31 cellular contexts compared by ENCODE assay signal in genomic region chr22:31940506-31940905, GRCh38.
"Had no signal": no experiment of that assay in that cellular context is flagged by ENCODE, and none has a peak within 500 bp of the region (broad histone marks: within the 10 kb centered on the region; RNA-seq: fewer than 3 reads in every experiment).

No MANE protein-coding gene starts in this region.

- H3K27ac ChIP-seq: brain microvascular endothelial cell, colonic mucosa, WERI-Rb-1 had no signal

- H3K27me3 ChIP-seq: brain microvascular endothelial cell, colonic mucosa, dorsolateral prefrontal cortex had no signal

- H3K9me3 ChIP-seq: colonic mucosa had no signal

- H3K4me3 ChIP-seq: colonic mucosa, dorsolateral prefrontal cortex had no signal

- H3K36me3 ChIP-seq: brain microvascular endothelial cell, colonic mucosa had no signal

- H3K36me3 Mint-ChIP-seq: activated naive CD8-positive, alpha-beta T cell had no signal

- FAIRE-seq: astrocyte, bronchial epithelial cell, frontal cortex had no signal

- H3K27ac Mint-ChIP-seq: activated B cell treated with CpG ODN at 0.5 μM for 24 hours; activated CD8-positive, alpha-beta T cell treated with anti-CD3 and anti-CD28 coated beads for 36 hours; activated naive CD8-positive, alpha-beta T cell; activated T-helper 17 cell treated with anti-CD3 and anti-CD28 coated beads, Interleukin-2, amount 50 U/mL, for 72 hours; endodermal cell; T-helper 17 cell; T-helper 2 cell treated with Interferon-gamma antibody and Interleukin-4, amounts not matched to agents 5 μg/mL and 100 μg/mL, for 36 hours had no signal

- H3K4me3 Mint-ChIP-seq: activated B cell treated with CpG ODN at 0.5 μM for 24 hours; activated CD8-positive, alpha-beta T cell treated with anti-CD3 and anti-CD28 coated beads for 36 hours; activated naive CD8-positive, alpha-beta T cell; activated T-cell treated with anti-CD3 and anti-CD28 coated beads, Interleukin-2, amount 50 U/mL, for 4 hours; activated T-helper 17 cell treated with anti-CD3 and anti-CD28 coated beads, Interleukin-2, amount 50 U/mL, for 72 hours; endodermal cell; T-helper 17 cell; T-helper 2 cell treated with Interferon-gamma antibody and Interleukin-4, amounts not matched to agents 5 μg/mL and 100 μg/mL, for 36 hours had no signal

- DNase-seq: activated B cell treated with CpG ODN at 0.5 μM for 24 hours; activated CD4-positive, alpha-beta T cell treated with anti-CD3 and anti-CD28 coated beads for 48 hours; activated CD4-positive, alpha-beta T cell treated with anti-CD3 and anti-CD28 coated beads, Interleukin-2, amount 50 U/mL, for 1 hour; activated CD4-positive, alpha-beta T cell treated with anti-CD3 and anti-CD28 coated beads, Interleukin-2, amount 50 U/mL, for 48 hours; activated CD8-positive, alpha-beta memory T cell treated with anti-CD3 and anti-CD28 coated beads for 24 hours; activated CD8-positive, alpha-beta T cell treated with anti-CD3 and anti-CD28 coated beads for 36 hours; activated effector memory CD4-positive, alpha-beta T cell treated with Interleukin-2 at 50 U/mL for 16 hours; activated gamma-delta T cell treated with Interleukin-2 at 50 U/mL for 16 hours; activated naive CD4-positive, alpha-beta T cell treated with anti-CD3 and anti-CD28 coated beads, Interleukin-2, amount 50 U/mL, for 16 hours; activated naive CD4-positive, alpha-beta T cell treated with Interleukin-2 at 50 U/mL for 16 hours; activated T-cell treated with anti-CD3 and anti-CD28 coated beads, Interleukin-2, amount 50 U/mL, for 4 hours; amniotic stem cell; anterior cingulate cortex; brain microvascular endothelial cell; caudate nucleus; colonic mucosa; dorsolateral prefrontal cortex; effector memory CD4-positive, alpha-beta T cell; endodermal cell; foreskin fibroblast; head of caudate nucleus; T-helper 1 cell; T-helper 17 cell; T1000 had no signal

- H3K27me3 Mint-ChIP-seq: activated B cell treated with CpG ODN at 0.5 μM for 24 hours; activated CD8-positive, alpha-beta T cell treated with anti-CD3 and anti-CD28 coated beads for 36 hours; activated naive CD8-positive, alpha-beta T cell; activated T-helper 17 cell treated with anti-CD3 and anti-CD28 coated beads, Interleukin-2, amount 50 U/mL, for 72 hours; T-helper 17 cell had no signal

- H3K9me3 Mint-ChIP-seq: activated B cell treated with CpG ODN at 0.5 μM for 24 hours; activated CD8-positive, alpha-beta T cell treated with anti-CD3 and anti-CD28 coated beads for 36 hours; activated T-cell treated with anti-CD3 and anti-CD28 coated beads, Interleukin-2, amount 50 U/mL, for 4 hours; activated T-helper 17 cell treated with anti-CD3 and anti-CD28 coated beads, Interleukin-2, amount 50 U/mL, for 72 hours; endodermal cell; T-helper 2 cell treated with Interferon-gamma antibody and Interleukin-4, amounts not matched to agents 5 μg/mL and 100 μg/mL, for 36 hours had no signal
